17 cellular contexts compared by ENCODE assay signal in the genomic region with DNA sequence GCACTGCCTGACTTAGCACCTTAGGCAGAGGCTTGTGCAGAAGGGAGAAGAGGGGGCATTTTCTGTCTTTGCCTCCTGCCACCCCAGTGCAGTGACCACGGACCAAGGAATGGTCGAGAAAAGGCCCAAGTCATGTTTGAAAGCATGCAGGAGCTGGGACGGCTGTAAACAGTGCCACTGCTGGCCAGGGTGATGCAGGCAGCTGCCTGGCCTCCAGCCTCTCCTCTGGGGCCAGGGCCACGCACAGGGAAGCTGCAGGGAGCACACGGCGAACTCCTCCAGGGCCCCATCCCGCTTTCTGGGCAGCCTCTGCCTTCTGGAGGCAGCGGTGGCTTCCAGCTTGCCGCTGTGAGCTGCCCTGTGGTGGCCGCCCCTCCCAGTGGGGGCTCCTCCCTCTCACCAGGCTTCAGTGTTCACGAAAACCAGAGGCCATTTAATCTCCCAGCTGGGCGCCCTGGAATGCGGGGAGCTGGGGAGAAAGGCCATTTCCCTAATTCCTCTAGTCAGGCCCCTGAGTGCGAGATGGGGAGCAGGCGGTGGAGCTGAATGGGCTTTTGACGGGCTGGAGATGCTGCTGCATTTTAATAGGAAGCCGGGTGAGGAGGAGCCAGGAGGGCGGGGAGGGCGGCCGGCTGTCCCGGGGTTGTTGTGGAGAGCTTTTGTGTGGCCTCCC. TPM values are rescaled to one million over a fixed set of nuclear protein-coding genes. Genes with fewer than 3 reads are reported as not detected.
DNase-seq lines count a peak whose midpoint lies in the region; ATAC-seq, FAIRE-seq and TF ChIP-seq lines count a peak whose summit lies in the region.
"Had no signal": no experiment of that assay in that cellular context is flagged by ENCODE, and none has a peak within 500 bp of the region (broad histone marks: within the 10 kb centered on the region; RNA-seq: fewer than 3 reads in every experiment).

No MANE protein-coding gene starts in this region.

- no peak for DNase-seq in K562 (ENCODE audit: extremely low read depth in 1 of 4, low spot score in 3 of 4)
- DNase-seq in iPS DF 6.9 (ENCODE audit: low read depth, low spot score): peak; percentile 33
- DNase-seq in posterior cingulate gyrus: peak; percentile 83 to 99 (median 89)
- DNase-seq in NCI-H226: no peak
- no peak for DNase-seq in aorta
- DNase-seq in CD4-positive, alpha-beta memory T cell: no peak
- no peak for DNase-seq in effector CD8-positive, alpha-beta T cell (lab: John Stamatoyannopoulos, UW)
- DNase-seq: CD4-positive, CD25-positive, alpha-beta regulatory T cell; NCI-H1105; NCI-H774; SHP77; stimulated activated CD4-positive, alpha-beta T cell treated with anti-CD3 and anti-CD28 coated beads, Interleukin-2, amount 100 ng/mL, for 24 hours; stimulated activated naive CD4-positive, alpha-beta T cell treated with Interleukin-2 at 50 U/mL for 16 hours had no signal

- no peaks in the 10 kb centered on the region for H4K20me1 ChIP-seq in K562 (replicated peaks; ENCODE audit: control insufficient read depth, insufficient read depth, low read length)

- ATAC-seq in K562 (peak; percentile 39), aorta (ENCODE audit: low FRiP score) (no peak)

- no peak overlapping the region for H3K4me3 ChIP-seq in HUES48 (ENCODE audit: low read depth, low read length)
- H3K4me3 ChIP-seq in K562: no peak overlapping the region
- H3K4me3 ChIP-seq in iPS DF 6.9 (ENCODE audit: low read length): no peak overlapping the region
- no peak overlapping the region for H3K4me3 ChIP-seq in aorta (ENCODE audit: low read length in 2 of 2)
- H3K4me3 ChIP-seq in CD4-positive, alpha-beta memory T cell (ENCODE audit: low read length in 2 of 2): no peak overlapping the region

- CTCF ChIA-PET in K562 (lab: Yijun Ruan, JAX; ENCODE audit: low intra/inter-chr PET ratio): no interaction called here
- CTCF ChIA-PET in CD4-positive, alpha-beta memory T cell (lab: Charles Lee; ENCODE audit: partially characterized antibody): interaction anchor here (1.8 kb wide), 1 partner anchor 28 kb away, joined by 5 read pairs; no protein-coding TSS in a partner anchor

- WGBS in K562 (ENCODE audit: insufficient coverage, low coverage, missing lambda C conversion rate): 12% methylated on average over 18 of the region's 21 CpGs
- WGBS in iPS DF 6.9 (ENCODE audit: insufficient coverage, insufficient read length): no CpG with 5 or more reads among the region's 21 CpGs
- WGBS in aorta, 2 donors: 68 to 74% methylated on average over 18 to 21 of the region's 21 CpGs

- TF ChIP-seq POLR2A in K562 (conservative IDR thresholded peaks at IDR 0.05): no peak

- no peaks in the 10 kb centered on the region for H3K36me3 ChIP-seq in HUES48 (ENCODE audit: control insufficient read depth, insufficient read depth, low read length)
- no peaks in the 10 kb centered on the region for H3K36me3 ChIP-seq in K562 (ENCODE audit: control insufficient read depth, insufficient read depth, low read length)
- H3K36me3 ChIP-seq in iPS DF 6.9 (ENCODE audit: control insufficient read depth, insufficient read depth, low read length): no peaks in the 10 kb centered on the region
- no peaks in the 10 kb centered on the region for H3K36me3 ChIP-seq in aorta (ENCODE audit: control insufficient read depth in 1 of 2, insufficient read depth in 2 of 2, low read length in 1 of 2)
- H3K36me3 ChIP-seq in CD4-positive, alpha-beta memory T cell (ENCODE audit: insufficient read depth, low read length): peaks cover 6% of the 10 kb centered on the region

- in situ Hi-C loops in K562 (cut with MboI): no loop called here

- H3K27me3 ChIP-seq in HUES48 (ENCODE audit: control insufficient read depth, insufficient read depth, low read length) (peaks cover 5% of the 10 kb centered on the region), K562 (ENCODE audit: control insufficient read depth in 2 of 2, insufficient read depth in 2 of 2, low read length in 2 of 2) (peaks cover 0 to 31% of the 10 kb centered on the region in 2 experiments; a peak in 2 of 5 replicates), iPS DF 6.9 (ENCODE audit: control insufficient read depth, insufficient read depth, low read length) (no peaks in the 10 kb centered on the region), aorta (ENCODE audit: control insufficient read depth in 1 of 2, insufficient read depth in 2 of 2, low read length in 1 of 2) (no peaks in the 10 kb centered on the region)
- no peaks in the 10 kb centered on the region for H3K27me3 ChIP-seq in CD4-positive, alpha-beta memory T cell (ENCODE audit: insufficient read depth, low read length)

- H3K9ac ChIP-seq in HUES48 (ENCODE audit: low read depth, low read length) (no peak overlapping the region), K562 (ENCODE audit: insufficient read depth in 1 of 2, low read depth in 2 of 2, low read length in 2 of 2) (no peak overlapping the region)

- no peak overlapping the region for H3K27ac Mint-ChIP-seq in CD4-positive, alpha-beta memory T cell

- H3K9me3 ChIP-seq in HUES48 (ENCODE audit: control insufficient read depth, insufficient read depth, low read length) (no peaks in the 10 kb centered on the region), K562 (replicated peaks; ENCODE audit: control insufficient read depth, insufficient read depth, low read depth, low read length) (no peaks in the 10 kb centered on the region), iPS DF 6.9 (ENCODE audit: control insufficient read depth, insufficient read depth, low read length) (no peaks in the 10 kb centered on the region), aorta (ENCODE audit: control insufficient read depth, low read length) (no peaks in the 10 kb centered on the region)
- H3K9me3 ChIP-seq in CD4-positive, alpha-beta memory T cell (ENCODE audit: control insufficient read depth in 1 of 2, low read length in 2 of 2): no peaks in the 10 kb centered on the region

- peaks cover 4 to 15% of the 10 kb centered on the region in 2 donors for H3K36me3 Mint-ChIP-seq in CD4-positive, alpha-beta memory T cell

- H3K79me2 ChIP-seq in K562 (ENCODE audit: control insufficient read depth, insufficient read depth, low read length): no peaks in the 10 kb centered on the region

- no peak for TF ChIP-seq EP300 in K562 (IDR thresholded peaks at IDR 0.05; ENCODE audit: low read length)

- FAIRE-seq in K562 (lab: Jason Lieb, UNC): no peak
- FAIRE-seq: keratinocyte had no signal

- POLR2A ChIA-PET in K562 (lab: Yijun Ruan, JAX): no interaction called here
- POLR2A ChIA-PET in CD4-positive, alpha-beta memory T cell (lab: Charles Lee; ENCODE audit: partially characterized antibody): interaction anchor here (0.5 kb wide), 1 partner anchor 116 kb away, joined by 4 read pairs; no protein-coding TSS in a partner anchor

- no peak overlapping the region for H3K4me3 Mint-ChIP-seq in CD4-positive, alpha-beta memory T cell
- H3K4me3 Mint-ChIP-seq: CD4-positive, CD25-positive, alpha-beta regulatory T cell had no signal

- intact Hi-C loops in K562 (cut with micrococcal nuclease) (no loop called here), posterior cingulate gyrus (cut with DNase I) (loop anchor here (1.0 kb wide), 1 partner anchor 35 kb away; no protein-coding TSS in a partner anchor), aorta (cut with DNase I) (no loop called here)
- intact Hi-C loops in CD4-positive, alpha-beta memory T cell (cut with micrococcal nuclease): no loop called here

- peaks cover 0 to 10% (median 2%) of the 10 kb centered on the region in 4 donors for H3K4me1 Mint-ChIP-seq in CD4-positive, alpha-beta memory T cell

- no peaks in the 10 kb centered on the region for H3K27me3 Mint-ChIP-seq in CD4-positive, alpha-beta memory T cell
- H3K27me3 Mint-ChIP-seq: CD4-positive, CD25-positive, alpha-beta regulatory T cell had no signal

- BruUV-seq in K562 (replicated peaks; lab: Mats Ljungman, UMichigan): no TSS peak

- peaks cover 19% of the 10 kb centered on the region for H3K4me1 ChIP-seq in HUES48 (ENCODE audit: control insufficient read depth, insufficient read depth, low read length)
- peaks cover 0 to 23% of the 10 kb centered on the region in 2 experiments; a peak in 2 of 5 replicates for H3K4me1 ChIP-seq in K562 (replicated peaks in 1 of 2; ENCODE audit: control insufficient read depth in 2 of 2, insufficient read depth in 2 of 2, low read length in 2 of 2)
- peaks cover 7% of the 10 kb centered on the region for H3K4me1 ChIP-seq in iPS DF 6.9 (ENCODE audit: control insufficient read depth, insufficient read depth, low read length)
- H3K4me1 ChIP-seq in aorta (ENCODE audit: control insufficient read depth in 1 of 2, insufficient read depth in 2 of 2, low read length in 2 of 2): no peaks in the 10 kb centered on the region
- no peaks in the 10 kb centered on the region for H3K4me1 ChIP-seq in CD4-positive, alpha-beta memory T cell (ENCODE audit: insufficient read depth, low read length)

- H2AFZ ChIP-seq in K562 (ENCODE audit: low read depth, low read length): no peak overlapping the region

- H3K9me1 ChIP-seq in K562 (ENCODE audit: control insufficient read depth, insufficient read depth, low read length): no peaks in the 10 kb centered on the region

- H3K9me3 Mint-ChIP-seq in CD4-positive, alpha-beta memory T cell: no peaks in the 10 kb centered on the region
- H3K9me3 Mint-ChIP-seq: CD4-positive, CD25-positive, alpha-beta regulatory T cell had no signal

- TF ChIP-seq RAD21 in K562 (CRISPR knock-in tag; conservative IDR thresholded peaks at IDR 0.05 in 1 of 2, IDR thresholded peaks at IDR 0.05 in 1 of 2): no peak

- TF ChIP-seq CTCF in K562 (IDR thresholded peaks at IDR 0.05 in 2 of 3, conservative IDR thresholded peaks at IDR 0.05 in 1 of 3; ENCODE audit: insufficient read depth in 2 of 3, low read depth in 1 of 3, low read length in 3 of 3): no peak

- H3K4me2 ChIP-seq in K562 (ENCODE audit: insufficient read depth, low read length): no peak overlapping the region

- H3K27ac ChIP-seq in HUES48 (ENCODE audit: low read depth, low read length) (peak overlapping the region; percentile 72), K562 (ENCODE audit: extremely low read depth, low read depth, low read length) (no peak overlapping the region), iPS DF 6.9 (ENCODE audit: low read length) (no peak overlapping the region), aorta (ENCODE audit: low read depth in 1 of 2, low read length in 2 of 2) (no peak overlapping the region)
- H3K27ac ChIP-seq in CD4-positive, alpha-beta memory T cell (ENCODE audit: low read depth, low read length): no peak overlapping the region
- H3K27ac ChIP-seq: VCaP had no signal

RNA-seq across cellular contexts. Expression of gene DNAI2, which starts 28.8 kb away (rescaled TPM):
- not detected in 2 replicates for total RNA-seq in K562 (2011; cell fraction: chromatin; rRNA removed; ENCODE audit: low replicate concordance)
- total RNA-seq in K562 (2011; cell fraction: nucleolus; rRNA removed): not detected in 2 replicates
- total RNA-seq in K562 (2011; cell fraction: nucleoplasm; rRNA removed): not detected in 2 replicates
- total RNA-seq in K562 (2014; rRNA removed) (not detected in 2 replicates), K562 (2014; rRNA removed; fragmentation: Illumina TruSeq; extraction: Trizol) (not detected in 2 replicates), K562 (2015; rRNA removed; fragmentation: Illumina TruSeq; extraction: Trizol) (not detected in 2 replicates), K562 (2021) (not detected in 2 replicates), aorta (not detected)
- polyA plus RNA-seq in K562 (2011; rRNA removed) (not detected in 2 replicates), K562 (2014; fragmentation: Illumina TruSeq; extraction: Trizol) (not detected in 2 replicates), K562 (2014; fragmentation: Nextera tagmentation; extraction: Ambion mirVana) (not detected), K562 (2014; rRNA removed) (not detected in 2 replicates), aorta (not detected)
- not detected in 2 replicates for polyA plus RNA-seq in K562 (2011; cell fraction: cytosol; rRNA removed)
- not detected in 2 replicates for polyA plus RNA-seq in K562 (2011; cell fraction: nucleus; rRNA removed)
- not detected in 2 replicates for polyA plus RNA-seq in K562 (2012)
- not detected in 2 replicates for polyA minus RNA-seq in K562 (2011; rRNA and poly(A)+ RNA removed)
- not detected in 2 replicates for polyA minus RNA-seq in K562 (2011; cell fraction: cytosol; rRNA and poly(A)+ RNA removed)
- not detected in 2 replicates for polyA minus RNA-seq in K562 (2011; cell fraction: nucleus; rRNA and poly(A)+ RNA removed)
- total RNA-seq in CD4-positive, alpha-beta memory T cell: 1 to 10 TPM; 6.0 to 8.4 TPM
- polyA plus RNA-seq in CD4-positive, alpha-beta memory T cell: under 1 TPM in 1 of 2 donors, not detected in 1; 0.28 TPM
- polyA plus RNA-seq: esophagus, keratinocyte had no signal

RNA-seq across cellular contexts. Expression of gene TTYH2, which starts 31.9 kb away (rescaled TPM):
- 5.2 and 11.9 TPM in 2 replicates for total RNA-seq in K562 (2011; cell fraction: chromatin; rRNA removed; ENCODE audit: low replicate concordance)
- 8.2 and 10.0 TPM in 2 replicates for total RNA-seq in K562 (2011; cell fraction: nucleolus; rRNA removed)
- 4.3 and 5.9 TPM in 2 replicates for total RNA-seq in K562 (2011; cell fraction: nucleoplasm; rRNA removed)
- total RNA-seq in K562 (2014; rRNA removed): 1.1 and 1.8 TPM in 2 replicates
- total RNA-seq in K562 (2014; rRNA removed; fragmentation: Illumina TruSeq; extraction: Trizol): 0.57 and 0.76 TPM in 2 replicates
- 0.91 and 1.2 TPM in 2 replicates for total RNA-seq in K562 (2015; rRNA removed; fragmentation: Illumina TruSeq; extraction: Trizol)
- 1.1 and 1.6 TPM in 2 replicates for total RNA-seq in K562 (2021)
- polyA plus RNA-seq in K562 (2011; rRNA removed): 2.0 and 5.3 TPM in 2 replicates
- 4.0 and 5.6 TPM in 2 replicates for polyA plus RNA-seq in K562 (2011; cell fraction: cytosol; rRNA removed)
- polyA plus RNA-seq in K562 (2011; cell fraction: nucleus; rRNA removed): 13.5 and 14.4 TPM in 2 replicates
- 1.1 and 2.9 TPM in 2 replicates for polyA plus RNA-seq in K562 (2012)
- 1.1 and 1.2 TPM in 2 replicates for polyA plus RNA-seq in K562 (2014; fragmentation: Illumina TruSeq; extraction: Trizol)
- polyA plus RNA-seq in K562 (2014; fragmentation: Nextera tagmentation; extraction: Ambion mirVana): under 1 TPM; 0.03 to 0.10 TPM
- polyA plus RNA-seq in K562 (2014; rRNA removed): 0.86 and 2.0 TPM in 2 replicates
- 1.8 and 2.1 TPM in 2 replicates for polyA minus RNA-seq in K562 (2011; rRNA and poly(A)+ RNA removed)
- 2.7 and 3.7 TPM in 2 replicates for polyA minus RNA-seq in K562 (2011; cell fraction: cytosol; rRNA and poly(A)+ RNA removed)
- 3.0 and 7.2 TPM in 2 replicates for polyA minus RNA-seq in K562 (2011; cell fraction: nucleus; rRNA and poly(A)+ RNA removed)
- 10 to 100 TPM in 1 of 2 donors, 1 to 10 TPM in 1; 4.4 to 13.0 TPM for total RNA-seq in aorta
- polyA plus RNA-seq in aorta: 1 to 10 TPM; 3.1 to 4.4 TPM
- 10 to 100 TPM; 40.5 to 42.4 TPM for total RNA-seq in CD4-positive, alpha-beta memory T cell
- polyA plus RNA-seq in CD4-positive, alpha-beta memory T cell: 1 to 10 TPM; 7.0 to 7.9 TPM

RNA-seq across cellular contexts. Expression of gene RPL38, which starts 41.8 kb away (rescaled TPM):
- total RNA-seq in K562 (2011; cell fraction: chromatin; rRNA removed; ENCODE audit: low replicate concordance): 240 and 244 TPM in 2 replicates
- total RNA-seq in K562 (2011; cell fraction: nucleolus; rRNA removed): 381 and 382 TPM in 2 replicates
- total RNA-seq in K562 (2011; cell fraction: nucleoplasm; rRNA removed): 661 and 1,150 TPM in 2 replicates
- total RNA-seq in K562 (2014; rRNA removed): 2,881 and 3,864 TPM in 2 replicates
- total RNA-seq in K562 (2014; rRNA removed; fragmentation: Illumina TruSeq; extraction: Trizol): 1,940 and 1,970 TPM in 2 replicates
- 2,305 and 2,457 TPM in 2 replicates for total RNA-seq in K562 (2015; rRNA removed; fragmentation: Illumina TruSeq; extraction: Trizol)
- total RNA-seq in K562 (2021): 1,177 and 1,224 TPM in 2 replicates
- polyA plus RNA-seq in K562 (2011; rRNA removed): 1,194 and 1,318 TPM in 2 replicates
- polyA plus RNA-seq in K562 (2011; cell fraction: cytosol; rRNA removed): 365 and 561 TPM in 2 replicates
- 725 and 1,254 TPM in 2 replicates for polyA plus RNA-seq in K562 (2011; cell fraction: nucleus; rRNA removed)
- 2,337 and 4,545 TPM in 2 replicates for polyA plus RNA-seq in K562 (2012)
- 1,709 and 2,292 TPM in 2 replicates for polyA plus RNA-seq in K562 (2014; fragmentation: Illumina TruSeq; extraction: Trizol)
- polyA plus RNA-seq in K562 (2014; fragmentation: Nextera tagmentation; extraction: Ambion mirVana): 1,000 to 10,000 TPM; 1,939 to 2,988 TPM
- 1,879 and 3,414 TPM in 2 replicates for polyA plus RNA-seq in K562 (2014; rRNA removed)
- polyA minus RNA-seq in K562 (2011; rRNA and poly(A)+ RNA removed): 3,511 and 3,761 TPM in 2 replicates
- 663 and 692 TPM in 2 replicates for polyA minus RNA-seq in K562 (2011; cell fraction: cytosol; rRNA and poly(A)+ RNA removed)
- 149 and 306 TPM in 2 replicates for polyA minus RNA-seq in K562 (2011; cell fraction: nucleus; rRNA and poly(A)+ RNA removed)
- total RNA-seq in aorta: 100 to 1,000 TPM; 597 to 622 TPM
- 1,000 to 10,000 TPM; 1,364 to 2,568 TPM for polyA plus RNA-seq in aorta
- 1,000 to 10,000 TPM; 2,053 to 2,073 TPM for total RNA-seq in CD4-positive, alpha-beta memory T cell
- 1,000 to 10,000 TPM; 1,662 to 2,198 TPM for polyA plus RNA-seq in CD4-positive, alpha-beta memory T cell

Comparison
In these comparisons a context has a peak if more than half of its experiments do, and no peak if none do; other contexts are left out.
1. DNase-seq: peak in iPS DF 6.9 (single experiment) and posterior cingulate gyrus (10 of 10); none in K562 (0 of 4), NCI-H226 (single experiment), aorta (0 of 2), CD4-positive, alpha-beta memory T cell (0 of 5) and effector CD8-positive, alpha-beta T cell (single experiment).
2. RNA of gene DNAI2, which starts 28.8 kb away (total RNA-seq): 6.0 to 8.4 TPM in CD4-positive, alpha-beta memory T cell; not detected in K562 and not detected in aorta; every median in the first group is over 4 times any median in the second.